Comparison of ENCODE assay signal across 33 cellular contexts in genomic region chr3:195085356-195086130, GRCh38.
DNase-seq lines count a peak whose midpoint lies in the region; ATAC-seq and TF ChIP-seq lines count a peak whose summit lies in the region.
"Had no signal": no experiment of that assay in that cellular context is flagged by ENCODE, and none has a peak within 500 bp of the region (broad histone marks: within the 10 kb centered on the region; RNA-seq: fewer than 3 reads in every experiment).

No MANE protein-coding gene starts in this region.

- DNase-seq in activated naive CD8-positive, alpha-beta T cell treated with anti-CD3 and anti-CD28 coated beads, Interleukin-2, amount 10 ng/mL, durations not matched to agents 7 days and 5 days = peak; percentile 15
- DNase-seq in activated naive CD8-positive, alpha-beta T cell treated with anti-CD3 and anti-CD28 coated beads for 36 hours = no peak
- DNase-seq in endodermal cell (no peak), mesenteric fat pad (ENCODE audit: low spot score) (peak; percentile 71), spleen (peak; percentile 62), body of pancreas (no peak)
- no peak for DNase-seq in activated CD8-positive, alpha-beta memory T cell treated with anti-CD3 and anti-CD28 coated beads, Interleukin-2, amount 10 ng/mL, durations not matched to agents 7 days and 5 days
- DNase-seq in activated naive CD4-positive, alpha-beta T cell (lab: John Stamatoyannopoulos, UW) = no peak
- DNase-seq: 8988T; activated CD4-positive, alpha-beta T cell treated with anti-CD3 and anti-CD28 coated beads for 48 hours; activated CD8-positive, alpha-beta memory T cell treated with anti-CD3 and anti-CD28 coated beads for 24 hours; activated effector memory CD4-positive, alpha-beta T cell treated with anti-CD3 and anti-CD28 coated beads, Interleukin-2, amount 50 U/mL, for 16 hours; CD4-positive, alpha-beta T cell; cerebellar nuclear complex; foreskin melanocyte; GOT3; IMR-90; MV-4-11; naive B cell; NCI-H1436 treated with DMSO at 0.1 percent for 48 hours; NCI-H2081 treated with DMSO at 0.1 percent for 48 hours; NCI-H226; NCI-H748 treated with DMSO at 0.1 percent for 48 hours; small intestine; stimulated activated naive CD4-positive, alpha-beta T cell treated with Interleukin-2 at 50 U/mL for 16 hours; SW 1271; T1000; testis; uterus had no signal

- TF ChIP-seq POLR2A in spleen (IDR thresholded peaks at IDR 0.05) (no peak), body of pancreas (IDR thresholded peaks at IDR 0.05) (no peak)

- no peak overlapping the region for H3K9ac ChIP-seq in endodermal cell (ENCODE audit: extremely low read depth, low read length, poor library complexity, severe bottlenecking)

- 93 to 98% methylated on average over 15 to 21 of the region's 21 CpGs for WGBS in endodermal cell (ENCODE audit: insufficient coverage in 1 of 2, insufficient read length in 1 of 2), 2 experiments
- 87 to 97% (median 96%) methylated on average over 17 to 21 of the region's 21 CpGs for WGBS in spleen, 5 donors
- 87 to 97% methylated on average over 12 to 18 of the region's 21 CpGs for WGBS in body of pancreas, 2 donors

- H3K4me1 Mint-ChIP-seq in activated naive CD8-positive, alpha-beta T cell treated with anti-CD3 and anti-CD28 coated beads, Interleukin-2, amount 10 ng/mL, durations not matched to agents 7 days and 5 days = peaks cover 1% of the 10 kb centered on the region
- H3K4me1 Mint-ChIP-seq in activated naive CD8-positive, alpha-beta T cell treated with anti-CD3 and anti-CD28 coated beads for 36 hours = peaks cover 10% of the 10 kb centered on the region
- H3K4me1 Mint-ChIP-seq in endodermal cell = peaks cover 31% of the 10 kb centered on the region
- H3K4me1 Mint-ChIP-seq in activated CD8-positive, alpha-beta memory T cell treated with anti-CD3 and anti-CD28 coated beads, Interleukin-2, amount 10 ng/mL, durations not matched to agents 7 days and 5 days = peaks cover 4% of the 10 kb centered on the region

- H3K27me3 ChIP-seq in endodermal cell (ENCODE audit: control insufficient read depth, insufficient read depth, low read length, poor library complexity, severe bottlenecking) (no peaks in the 10 kb centered on the region), spleen (replicated peaks in 1 of 7) (no peaks in the 10 kb centered on the region), body of pancreas (no peaks in the 10 kb centered on the region)
- H3K27me3 ChIP-seq: dorsolateral prefrontal cortex, testis, uterus had no signal

- CTCF ChIA-PET in activated CD8-positive, alpha-beta memory T cell treated with anti-CD3 and anti-CD28 coated beads, Interleukin-2, amount 10 ng/mL, durations not matched to agents 7 days and 5 days (lab: Charles Lee) = no interaction called here

- H3K4me1 ChIP-seq in endodermal cell (ENCODE audit: control insufficient read depth, insufficient read depth, low read length) (peaks cover 23% of the 10 kb centered on the region), spleen (peaks cover 4 to 45% (median 29%) of the 10 kb centered on the region in 6 donors), body of pancreas (peaks cover 15% of the 10 kb centered on the region)
- H3K4me1 ChIP-seq: testis, uterus had no signal

- peak; percentile 29 for TF ChIP-seq CTCF in endodermal cell (conservative IDR thresholded peaks at IDR 0.05)
- no peak for TF ChIP-seq CTCF in spleen (IDR thresholded peaks at IDR 0.05 in 8 of 11, conservative IDR thresholded peaks at IDR 0.05 in 3 of 11)
- TF ChIP-seq CTCF in body of pancreas (IDR thresholded peaks at IDR 0.05) = no peak

- H3K36me3 ChIP-seq in endodermal cell (ENCODE audit: control insufficient read depth, insufficient read depth, low read length) = no peaks in the 10 kb centered on the region
- no peaks in the 10 kb centered on the region for H3K36me3 ChIP-seq in spleen
- H3K36me3 ChIP-seq in body of pancreas (replicated peaks in 1 of 2; ENCODE audit: insufficient read depth in 1 of 2, low read depth in 2 of 2) = no peaks in the 10 kb centered on the region
- H3K36me3 ChIP-seq: uterus had no signal

- H3K27ac ChIP-seq in endodermal cell (ENCODE audit: low read depth, low read length) (no peak overlapping the region), spleen (no peak overlapping the region), body of pancreas (no peak overlapping the region)
- H3K27ac ChIP-seq: dorsolateral prefrontal cortex, testis, uterus, VCaP had no signal

- H3K27me3 Mint-ChIP-seq in activated naive CD8-positive, alpha-beta T cell treated with anti-CD3 and anti-CD28 coated beads, Interleukin-2, amount 10 ng/mL, durations not matched to agents 7 days and 5 days = no peaks in the 10 kb centered on the region
- no peaks in the 10 kb centered on the region for H3K27me3 Mint-ChIP-seq in activated naive CD8-positive, alpha-beta T cell treated with anti-CD3 and anti-CD28 coated beads for 36 hours
- H3K27me3 Mint-ChIP-seq in endodermal cell (ENCODE audit: insufficient read depth) = no peaks in the 10 kb centered on the region
- no peaks in the 10 kb centered on the region for H3K27me3 Mint-ChIP-seq in activated CD8-positive, alpha-beta memory T cell treated with anti-CD3 and anti-CD28 coated beads, Interleukin-2, amount 10 ng/mL, durations not matched to agents 7 days and 5 days
- H3K27me3 Mint-ChIP-seq: brain; CD4-positive, alpha-beta T cell; naive B cell had no signal

- H3K27ac Mint-ChIP-seq in activated naive CD8-positive, alpha-beta T cell treated with anti-CD3 and anti-CD28 coated beads, Interleukin-2, amount 10 ng/mL, durations not matched to agents 7 days and 5 days = no peak overlapping the region
- H3K27ac Mint-ChIP-seq in activated naive CD8-positive, alpha-beta T cell treated with anti-CD3 and anti-CD28 coated beads for 36 hours = no peak overlapping the region
- H3K27ac Mint-ChIP-seq in endodermal cell = no peak overlapping the region
- no peak overlapping the region for H3K27ac Mint-ChIP-seq in activated CD8-positive, alpha-beta memory T cell treated with anti-CD3 and anti-CD28 coated beads, Interleukin-2, amount 10 ng/mL, durations not matched to agents 7 days and 5 days

- intact Hi-C loops in spleen (cut with DNase I; ENCODE audit: low total_unique reads) = no loop called here
- intact Hi-C loops in body of pancreas (cut with DNase I) = no loop called here

- H3K36me3 Mint-ChIP-seq in activated naive CD8-positive, alpha-beta T cell treated with anti-CD3 and anti-CD28 coated beads, Interleukin-2, amount 10 ng/mL, durations not matched to agents 7 days and 5 days = no peaks in the 10 kb centered on the region
- no peaks in the 10 kb centered on the region for H3K36me3 Mint-ChIP-seq in activated naive CD8-positive, alpha-beta T cell treated with anti-CD3 and anti-CD28 coated beads for 36 hours
- H3K36me3 Mint-ChIP-seq in endodermal cell (ENCODE audit: low read depth) = no peaks in the 10 kb centered on the region
- H3K36me3 Mint-ChIP-seq in activated CD8-positive, alpha-beta memory T cell treated with anti-CD3 and anti-CD28 coated beads, Interleukin-2, amount 10 ng/mL, durations not matched to agents 7 days and 5 days = no peaks in the 10 kb centered on the region
- H3K36me3 Mint-ChIP-seq: brain, naive B cell had no signal

- no peak for ATAC-seq in activated naive CD8-positive, alpha-beta T cell treated with anti-CD3 and anti-CD28 coated beads, Interleukin-2, amount 10 ng/mL, durations not matched to agents 7 days and 5 days (ENCODE audit: low read depth)
- no peak for ATAC-seq in activated CD8-positive, alpha-beta memory T cell treated with anti-CD3 and anti-CD28 coated beads, Interleukin-2, amount 10 ng/mL, durations not matched to agents 7 days and 5 days
- no peak for ATAC-seq in body of pancreas
- ATAC-seq: left colon had no signal

- H3K9me3 ChIP-seq in endodermal cell (ENCODE audit: control insufficient read depth, low read length) (no peaks in the 10 kb centered on the region), spleen (no peaks in the 10 kb centered on the region), body of pancreas (no peaks in the 10 kb centered on the region)
- H3K9me3 ChIP-seq: testis, uterus had no signal

- POLR2A ChIA-PET in activated naive CD8-positive, alpha-beta T cell treated with anti-CD3 and anti-CD28 coated beads, Interleukin-2, amount 10 ng/mL, durations not matched to agents 7 days and 5 days (lab: Charles Lee) = no interaction called here

- H3K4me3 Mint-ChIP-seq in activated naive CD8-positive, alpha-beta T cell treated with anti-CD3 and anti-CD28 coated beads, Interleukin-2, amount 10 ng/mL, durations not matched to agents 7 days and 5 days = no peak overlapping the region
- H3K4me3 Mint-ChIP-seq in activated naive CD8-positive, alpha-beta T cell treated with anti-CD3 and anti-CD28 coated beads for 36 hours = no peak overlapping the region
- no peak overlapping the region for H3K4me3 Mint-ChIP-seq in endodermal cell
- no peak overlapping the region for H3K4me3 Mint-ChIP-seq in activated CD8-positive, alpha-beta memory T cell treated with anti-CD3 and anti-CD28 coated beads, Interleukin-2, amount 10 ng/mL, durations not matched to agents 7 days and 5 days
- H3K4me3 Mint-ChIP-seq: brain had no signal

- no peak overlapping the region for H3K4me3 ChIP-seq in endodermal cell (ENCODE audit: low read length)
- H3K4me3 ChIP-seq in spleen = no peak overlapping the region
- H3K4me3 ChIP-seq in body of pancreas = no peak overlapping the region
- H3K4me3 ChIP-seq: dorsolateral prefrontal cortex, testis, uterus had no signal

- no peaks in the 10 kb centered on the region for H3K9me3 Mint-ChIP-seq in activated naive CD8-positive, alpha-beta T cell treated with anti-CD3 and anti-CD28 coated beads, Interleukin-2, amount 10 ng/mL, durations not matched to agents 7 days and 5 days
- no peaks in the 10 kb centered on the region for H3K9me3 Mint-ChIP-seq in activated naive CD8-positive, alpha-beta T cell treated with anti-CD3 and anti-CD28 coated beads for 36 hours
- H3K9me3 Mint-ChIP-seq in endodermal cell = no peaks in the 10 kb centered on the region
- no peaks in the 10 kb centered on the region for H3K9me3 Mint-ChIP-seq in activated CD8-positive, alpha-beta memory T cell treated with anti-CD3 and anti-CD28 coated beads, Interleukin-2, amount 10 ng/mL, durations not matched to agents 7 days and 5 days (ENCODE audit: low read depth)
- H3K9me3 Mint-ChIP-seq: CD4-positive, alpha-beta T cell; naive B cell had no signal

Comparison
In these comparisons a context has a peak if more than half of its experiments do, and no peak if none do; other contexts are left out.
1. DNase-seq: peak in activated naive CD8-positive, alpha-beta T cell treated with anti-CD3 and anti-CD28 coated beads, Interleukin-2, amount 10 ng/mL, durations not matched to agents 7 days and 5 days (single experiment), mesenteric fat pad (single experiment) and spleen (single experiment); none in activated naive CD8-positive, alpha-beta T cell treated with anti-CD3 and anti-CD28 coated beads for 36 hours (single experiment), endodermal cell (single experiment), activated CD8-positive, alpha-beta memory T cell treated with anti-CD3 and anti-CD28 coated beads, Interleukin-2, amount 10 ng/mL, durations not matched to agents 7 days and 5 days (single experiment), body of pancreas (0 of 4) and activated naive CD4-positive, alpha-beta T cell (0 of 4).